8 cellular contexts compared by ENCODE assay signal in genomic region chr6:94622784-94623183, GRCh38.
"Had no signal": no experiment of that assay in that cellular context is flagged by ENCODE, and none has a peak within 500 bp of the region (broad histone marks: within the 10 kb centered on the region; RNA-seq: fewer than 3 reads in every experiment).

No MANE protein-coding gene starts in this region.

- DNase-seq: GM23248, GOT3, H9, HCEC 1CT, HFFc6, KG1 had no signal

- H3K9ac ChIP-seq: GM23248 had no signal

- FAIRE-seq: H54 had no signal

- H3K27ac ChIP-seq: GM23248, HL-60 had no signal

- H2AFZ ChIP-seq: GM23248 had no signal

- H3K4me3 ChIP-seq: GM23248 had no signal
